ENCODE assay signal across 1 cellular context in genomic region chr6:46509063-46509462, GRCh38.
TF ChIP-seq lines count a peak whose summit lies in the region.

No MANE protein-coding gene starts in this region.

TF ChIP-seq in liver, 16 proteins besides CTCF, POLR2A, EP300 and RAD21 (continued from another document):
- TF ChIP-seq HNF4A (conservative IDR thresholded peaks at IDR 0.05) (peak; percentile 54 to 74), ATF3 (IDR thresholded peaks at IDR 0.05) (peak; percentile 57), FOXA1 (IDR thresholded peaks at IDR 0.05) (no peak), JUND (IDR thresholded peaks at IDR 0.05) (peak; percentile 27 to 70), ZBTB33 (IDR thresholded peaks at IDR 0.05) (no peak), RXRA (IDR thresholded peaks at IDR 0.05) (peak; percentile 59 to 61), FOXA2 (IDR thresholded peaks at IDR 0.05) (no peak), YY1 (IDR thresholded peaks at IDR 0.05) (no peak), EGR1 (IDR thresholded peaks at IDR 0.05; ENCODE audit: low read depth in 2 of 2) (peak; percentile 17 to 44), REST (IDR thresholded peaks at IDR 0.05) (no peak), NR2F2 (IDR thresholded peaks at IDR 0.05) (no peak), GABPA (IDR thresholded peaks at IDR 0.05 in 1 of 2, conservative IDR thresholded peaks at IDR 0.05 in 1 of 2) (no peak)
